ENCODE assay signal across 1 cellular context in the genomic region with DNA sequence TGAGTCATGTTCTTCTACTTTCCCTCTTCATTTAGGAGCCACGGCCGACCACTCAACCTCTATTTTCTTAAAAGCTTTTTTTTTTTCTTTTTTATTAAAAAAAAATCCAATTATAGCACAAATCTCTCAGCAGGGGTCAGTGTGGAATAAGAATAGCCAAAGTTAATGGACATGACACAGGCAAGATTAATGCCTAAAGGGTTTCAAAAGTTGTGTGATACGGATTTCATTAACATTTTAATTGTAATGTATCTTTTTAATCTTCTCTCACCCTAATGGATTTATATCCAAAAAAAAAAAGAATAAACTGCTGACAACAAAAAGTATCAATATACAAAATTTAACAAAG.
TF ChIP-seq lines count a peak whose summit lies in the region.

No MANE protein-coding gene starts in this region.

TF ChIP-seq in neural cell, 6 proteins besides CTCF, POLR2A, EP300 and RAD21 (continued from another document):
- TF ChIP-seq, protein P1, sequence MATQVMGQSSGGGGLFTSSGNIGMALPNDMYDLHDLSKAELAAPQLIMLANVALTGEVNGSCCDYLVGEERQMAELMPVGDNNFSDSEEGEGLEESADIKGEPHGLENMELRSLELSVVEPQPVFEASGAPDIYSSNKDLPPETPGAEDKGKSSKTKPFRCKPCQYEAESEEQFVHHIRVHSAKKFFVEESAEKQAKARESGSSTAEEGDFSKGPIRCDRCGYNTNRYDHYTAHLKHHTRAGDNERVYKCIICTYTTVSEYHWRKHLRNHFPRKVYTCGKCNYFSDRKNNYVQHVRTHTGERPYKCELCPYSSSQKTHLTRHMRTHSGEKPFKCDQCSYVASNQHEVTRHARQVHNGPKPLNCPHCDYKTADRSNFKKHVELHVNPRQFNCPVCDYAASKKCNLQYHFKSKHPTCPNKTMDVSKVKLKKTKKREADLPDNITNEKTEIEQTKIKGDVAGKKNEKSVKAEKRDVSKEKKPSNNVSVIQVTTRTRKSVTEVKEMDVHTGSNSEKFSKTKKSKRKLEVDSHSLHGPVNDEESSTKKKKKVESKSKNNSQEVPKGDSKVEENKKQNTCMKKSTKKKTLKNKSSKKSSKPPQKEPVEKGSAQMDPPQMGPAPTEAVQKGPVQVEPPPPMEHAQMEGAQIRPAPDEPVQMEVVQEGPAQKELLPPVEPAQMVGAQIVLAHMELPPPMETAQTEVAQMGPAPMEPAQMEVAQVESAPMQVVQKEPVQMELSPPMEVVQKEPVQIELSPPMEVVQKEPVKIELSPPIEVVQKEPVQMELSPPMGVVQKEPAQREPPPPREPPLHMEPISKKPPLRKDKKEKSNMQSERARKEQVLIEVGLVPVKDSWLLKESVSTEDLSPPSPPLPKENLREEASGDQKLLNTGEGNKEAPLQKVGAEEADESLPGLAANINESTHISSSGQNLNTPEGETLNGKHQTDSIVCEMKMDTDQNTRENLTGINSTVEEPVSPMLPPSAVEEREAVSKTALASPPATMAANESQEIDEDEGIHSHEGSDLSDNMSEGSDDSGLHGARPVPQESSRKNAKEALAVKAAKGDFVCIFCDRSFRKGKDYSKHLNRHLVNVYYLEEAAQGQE (IDR thresholded peaks at IDR 0.05; ENCODE audit: borderline replicate concordance) = no peak
- TF ChIP-seq SMC3 (conservative IDR thresholded peaks at IDR 0.05; ENCODE audit: poor library complexity) = no peak
- TF ChIP-seq EZH2 (IDR thresholded peaks at IDR 0.05; ENCODE audit: borderline replicate concordance, insufficient read depth, low read length, poor library complexity, severe bottlenecking) = no peak
TF ChIP-seq in neural cell: peak in this region for 0.
